ENCODE assay signal across 12 cellular contexts in the genomic region with DNA sequence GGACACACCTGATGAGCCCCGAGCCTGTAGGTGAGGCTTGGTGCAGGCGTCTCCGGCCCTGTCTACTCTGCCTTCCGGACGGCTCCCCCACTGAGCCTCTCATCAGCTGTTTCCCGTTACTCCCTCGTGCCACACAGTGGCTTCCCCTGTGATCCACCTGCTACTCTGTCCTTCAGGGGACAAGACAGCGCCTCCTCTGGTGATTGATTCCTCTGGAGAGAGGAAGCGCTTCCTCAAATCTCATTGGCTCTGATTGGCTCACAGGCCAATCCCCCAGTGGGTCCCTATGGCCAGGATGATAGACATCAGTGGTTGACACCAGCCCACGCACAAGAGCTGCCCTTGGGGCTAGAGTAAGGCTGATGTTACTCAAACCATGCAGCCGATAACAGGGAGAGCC. TPM values are rescaled to one million over a fixed set of nuclear protein-coding genes. Genes with fewer than 3 reads are reported as not detected.
DNase-seq lines count a peak whose midpoint lies in the region; ATAC-seq and TF ChIP-seq lines count a peak whose summit lies in the region.
"Had no signal": no experiment of that assay in that cellular context is flagged by ENCODE, and none has a peak within 500 bp of the region (broad histone marks: within the 10 kb centered on the region; RNA-seq: fewer than 3 reads in every experiment).

No MANE protein-coding gene starts in this region.

- no peak overlapping the region for H3K9ac ChIP-seq in OCI-LY3 (ENCODE audit: low read length)
- H3K9ac ChIP-seq: BLaER1 treated with 17β-estradiol and CSF1 and Interleukin-3, amounts not matched to agents 10 nM and 100 nM had no signal

- no peaks in the 10 kb centered on the region for H3K27me3 ChIP-seq in OCI-LY3 (ENCODE audit: low read depth, low read length)
- H3K27me3 ChIP-seq: BLaER1 treated with 17β-estradiol and CSF1 and Interleukin-3, amounts not matched to agents 10 nM and 100 nM had no signal

- peaks cover 64% of the 10 kb centered on the region for H3K79me2 ChIP-seq in OCI-LY3 (ENCODE audit: low read length)

- H2AFZ ChIP-seq in OCI-LY3 (ENCODE audit: low read depth, low read length): no peak overlapping the region

- intact Hi-C loops in Right ventricle myocardium inferior (cut with DNase I) (no loop called here), Right ventricle myocardium superior (cut with DNase I) (no loop called here)

- peaks cover 71% of the 10 kb centered on the region for H3K36me3 ChIP-seq in OCI-LY3 (replicated peaks; ENCODE audit: low read depth, low read length)

- H3K9me3 Mint-ChIP-seq in effector memory CD8-positive, alpha-beta T cell: no peaks in the 10 kb centered on the region
- no peaks in the 10 kb centered on the region for H3K9me3 Mint-ChIP-seq in stimulated activated naive CD8-positive, alpha-beta T cell treated with anti-CD3 and anti-CD28 coated beads, Interleukin-15, amount 100 ng/mL, for 72 hours
- H3K9me3 Mint-ChIP-seq: naive B cell had no signal

- ATAC-seq in Right ventricle myocardium inferior (no peak), Right ventricle myocardium superior (ENCODE audit: poor library complexity) (no peak), GM19397 (IDR thresholded peaks at IDR 0.05; ENCODE audit: unreplicated experiment) (no peak)
- peak; percentile 31 for ATAC-seq in effector memory CD8-positive, alpha-beta T cell (replicated peaks)
- ATAC-seq in stimulated activated naive CD8-positive, alpha-beta T cell treated with anti-CD3 and anti-CD28 coated beads, Interleukin-15, amount 100 ng/mL, for 72 hours: peak; percentile 68

- peak; percentile 7; the same call in 1 of the 2 replicates for TF ChIP-seq CTCF in OCI-LY3 (IDR thresholded peaks at IDR 0.05; ENCODE audit: low read depth, low read length)

- peak overlapping the region; percentile 10 to 84 for H3K27ac Mint-ChIP-seq in effector memory CD8-positive, alpha-beta T cell
- H3K27ac Mint-ChIP-seq in stimulated activated naive CD8-positive, alpha-beta T cell treated with anti-CD3 and anti-CD28 coated beads, Interleukin-15, amount 100 ng/mL, for 72 hours: peak overlapping the region in 1 of 2 donors; percentile 95

- no peak overlapping the region for H3K27ac ChIP-seq in OCI-LY3 (ENCODE audit: low read length)
- H3K27ac ChIP-seq: BLaER1 treated with 17β-estradiol and CSF1 and Interleukin-3, amounts not matched to agents 10 nM and 100 nM had no signal

- H3K4me2 ChIP-seq in OCI-LY3 (ENCODE audit: low read length): no peak overlapping the region

- H3K4me1 ChIP-seq in OCI-LY3 (ENCODE audit: low read length): no peaks in the 10 kb centered on the region

- peak overlapping the region in 1 of 2 donors; percentile 13 for H3K4me3 Mint-ChIP-seq in effector memory CD8-positive, alpha-beta T cell
- H3K4me3 Mint-ChIP-seq in stimulated activated naive CD8-positive, alpha-beta T cell treated with anti-CD3 and anti-CD28 coated beads, Interleukin-15, amount 100 ng/mL, for 72 hours: no peak overlapping the region
- H3K4me3 Mint-ChIP-seq: naive B cell had no signal

- no peak overlapping the region for H3K4me3 ChIP-seq in OCI-LY3 (ENCODE audit: low read length)
- H3K4me3 ChIP-seq: BLaER1 treated with 17β-estradiol and CSF1 and Interleukin-3, amounts not matched to agents 10 nM and 100 nM had no signal

- H3K4me1 Mint-ChIP-seq in effector memory CD8-positive, alpha-beta T cell (ENCODE audit: low read depth in 2 of 2): peaks cover 5 to 22% of the 10 kb centered on the region in 2 donors
- peaks cover 76% of the 10 kb centered on the region for H3K4me1 Mint-ChIP-seq in stimulated activated naive CD8-positive, alpha-beta T cell treated with anti-CD3 and anti-CD28 coated beads, Interleukin-15, amount 100 ng/mL, for 72 hours

- peaks cover 67% of the 10 kb centered on the region for H3K36me3 Mint-ChIP-seq in effector memory CD8-positive, alpha-beta T cell (ENCODE audit: insufficient read depth)

- DNase-seq in Right ventricle myocardium inferior (ENCODE audit: missing footprints) (peak; percentile 40), Right ventricle myocardium superior (no peak), A172 (ENCODE audit: low spot score) (no peak)
- no peak for DNase-seq in effector memory CD8-positive, alpha-beta T cell
- DNase-seq in stimulated activated naive CD8-positive, alpha-beta T cell treated with anti-CD3 and anti-CD28 coated beads, Interleukin-15, amount 100 ng/mL, for 72 hours: peak in 1 of 2 donors; percentile 30
- DNase-seq in stimulated activated CD4-positive, alpha-beta T cell treated with anti-CD3 and anti-CD28 coated beads, Interleukin-15, amount 100 ng/mL, for 24 hours: no peak
- DNase-seq: cortex of kidney, naive B cell, NCI-H2107 had no signal

- H3K27me3 Mint-ChIP-seq in effector memory CD8-positive, alpha-beta T cell: no peaks in the 10 kb centered on the region
- H3K27me3 Mint-ChIP-seq in stimulated activated naive CD8-positive, alpha-beta T cell treated with anti-CD3 and anti-CD28 coated beads, Interleukin-15, amount 100 ng/mL, for 72 hours: no peaks in the 10 kb centered on the region
- H3K27me3 Mint-ChIP-seq: naive B cell had no signal

- no peaks in the 10 kb centered on the region for H3K9me3 ChIP-seq in OCI-LY3 (ENCODE audit: insufficient read depth, low read length)
- H3K9me3 ChIP-seq: BLaER1 treated with 17β-estradiol and CSF1 and Interleukin-3, amounts not matched to agents 10 nM and 100 nM had no signal

- peaks cover 79% of the 10 kb centered on the region for H4K20me1 ChIP-seq in OCI-LY3 (ENCODE audit: insufficient read depth, low read length)

RNA-seq across cellular contexts. Expression of a gene that starts 24.0 kb away (rescaled TPM):
- total RNA-seq in Right ventricle myocardium inferior (28.6 TPM), Right ventricle myocardium superior (29.9 TPM)
- 63.3 and 66.2 TPM in 2 replicates for total RNA-seq in A172 (2014; rRNA removed; shearing (Covaris generic))

Comparison
In these comparisons a context has a peak if more than half of its experiments do, and no peak if none do; other contexts are left out.
1. ATAC-seq: peak in effector memory CD8-positive, alpha-beta T cell (single experiment) and stimulated activated naive CD8-positive, alpha-beta T cell treated with anti-CD3 and anti-CD28 coated beads, Interleukin-15, amount 100 ng/mL, for 72 hours (single experiment); none in Right ventricle myocardium inferior (single experiment), Right ventricle myocardium superior (single experiment) and GM19397 (single experiment).